In genomic region chr6:34333858-34334257, GRCh38 we compare ENCODE assay signal across 24 cellular contexts. TPM values are rescaled to one million over a fixed set of nuclear protein-coding genes. Genes with fewer than 3 reads are reported as not detected.
DNase-seq lines count a peak whose midpoint lies in the region; ATAC-seq and TF ChIP-seq lines count a peak whose summit lies in the region.
"Had no signal": no experiment of that assay in that cellular context is flagged by ENCODE, and none has a peak within 500 bp of the region (broad histone marks: within the 10 kb centered on the region; RNA-seq: fewer than 3 reads in every experiment).

No MANE protein-coding gene starts in this region.

- H3K4me1 Mint-ChIP-seq in activated T-helper 1 cell treated with anti-CD3 and anti-CD28 coated beads, Interleukin-12 subunit alpha, Interleukin-12 subunit beta, Interleukin-2, Interleukin-4 antibody, amounts not matched to agents 30 ng/mL and 10 ng/mL and 1 ng/mL, durations not matched to agents 14 hours and 24 hours and 36 hours (ENCODE audit: low read depth), result peaks cover 14% of the 10 kb centered on the region

- H3K9me3 ChIP-seq in OCI-LY1 (ENCODE audit: low read length) (no peaks in the 10 kb centered on the region), heart right ventricle (no peaks in the 10 kb centered on the region), psoas muscle (no peaks in the 10 kb centered on the region)
- H3K9me3 ChIP-seq: SJSA1 had no signal

- H3K9me2 ChIP-seq in OCI-LY1 (ENCODE audit: low read depth, low read length), result no peaks in the 10 kb centered on the region

- no peak overlapping the region for H3K27ac Mint-ChIP-seq in activated T-helper 1 cell treated with anti-CD3 and anti-CD28 coated beads, Interleukin-12 subunit alpha, Interleukin-12 subunit beta, Interleukin-2, Interleukin-4 antibody, amounts not matched to agents 30 ng/mL and 10 ng/mL and 1 ng/mL, durations not matched to agents 14 hours and 24 hours and 36 hours
- H3K27ac Mint-ChIP-seq: activated CD8-positive, alpha-beta T cell treated with anti-CD3 and anti-CD28 coated beads for 36 hours; immature natural killer cell; T-cell had no signal

- TF ChIP-seq CTCF in GM06990 (IDR thresholded peaks at IDR 0.05; ENCODE audit: insufficient read depth, low read length, poor library complexity, severe bottlenecking) (no peak), OCI-LY1 (IDR thresholded peaks at IDR 0.05; ENCODE audit: low read length) (no peak), heart right ventricle (IDR thresholded peaks at IDR 0.05) (no peak), psoas muscle (IDR thresholded peaks at IDR 0.05) (no peak)

- H4K20me1 ChIP-seq in OCI-LY1 (ENCODE audit: insufficient read depth, low read length), result no peaks in the 10 kb centered on the region

- H3K4me3 ChIP-seq in GM06990 (replicated peaks; ENCODE audit: low read depth, low read length), result no peak overlapping the region
- H3K4me3 ChIP-seq in OCI-LY1 (ENCODE audit: low read depth, low read length, poor library complexity, severe bottlenecking), result peak overlapping the region; percentile 5
- no peak overlapping the region for H3K4me3 ChIP-seq in heart right ventricle
- H3K4me3 ChIP-seq in psoas muscle, result no peak overlapping the region
- H3K4me3 ChIP-seq: SJSA1, smooth muscle cell had no signal

- H3K4me2 ChIP-seq in OCI-LY1 (ENCODE audit: low read length), result peak overlapping the region; percentile 42; the same call in 1 of the 2 replicates
- H3K4me2 ChIP-seq: smooth muscle cell had no signal

- ATAC-seq in heart right ventricle, result peak; percentile 60 to 96 (median 90)
- ATAC-seq in psoas muscle, result peak; percentile 36 to 66 (median 64)
- no peak for ATAC-seq in HG03521 (IDR thresholded peaks at IDR 0.05; ENCODE audit: unreplicated experiment)
- no peak for ATAC-seq in GM21825 (IDR thresholded peaks at IDR 0.05; ENCODE audit: unreplicated experiment)
- ATAC-seq: activated CD8-positive, alpha-beta T cell treated with anti-CD3 and anti-CD28 coated beads for 36 hours; T-cell had no signal

- no peaks in the 10 kb centered on the region for H3K27me3 Mint-ChIP-seq in activated T-helper 1 cell treated with anti-CD3 and anti-CD28 coated beads, Interleukin-12 subunit alpha, Interleukin-12 subunit beta, Interleukin-2, Interleukin-4 antibody, amounts not matched to agents 30 ng/mL and 10 ng/mL and 1 ng/mL, durations not matched to agents 14 hours and 24 hours and 36 hours (ENCODE audit: insufficient read depth)
- H3K27me3 Mint-ChIP-seq: activated CD8-positive, alpha-beta T cell treated with anti-CD3 and anti-CD28 coated beads for 36 hours; T-cell had no signal

- H3K36me3 ChIP-seq in GM06990 (ENCODE audit: control insufficient read depth, insufficient read depth, low read length) (peaks cover 2% of the 10 kb centered on the region; the same call in 1 of the 2 replicates), OCI-LY1 (ENCODE audit: insufficient read depth, low read length) (peaks cover 21% of the 10 kb centered on the region; the same call in 1 of the 2 replicates), heart right ventricle (peaks cover 0 to 17% (median 0%) of the 10 kb centered on the region in 9 donors), psoas muscle (ENCODE audit: insufficient read depth in 1 of 2, low read depth in 1 of 2) (no peaks in the 10 kb centered on the region)

- H3K4me3 Mint-ChIP-seq in activated T-helper 1 cell treated with anti-CD3 and anti-CD28 coated beads, Interleukin-12 subunit alpha, Interleukin-12 subunit beta, Interleukin-2, Interleukin-4 antibody, amounts not matched to agents 30 ng/mL and 10 ng/mL and 1 ng/mL, durations not matched to agents 14 hours and 24 hours and 36 hours, result no peak overlapping the region
- H3K4me3 Mint-ChIP-seq: activated CD8-positive, alpha-beta T cell treated with anti-CD3 and anti-CD28 coated beads for 36 hours; CD14-positive monocyte; immature natural killer cell; T-cell had no signal

- DNase-seq in GM06990 (ENCODE audit: extremely low read depth, insufficient read length) (peak; percentile 52), heart right ventricle (peak; percentile 70 to 72), psoas muscle (peak in 1 of 2 donors; percentile 55), NCI-H1436 treated with DMSO at 0.1 percent for 48 hours (lab: John Stamatoyannopoulos, UW) (no peak)
- no peak for DNase-seq in activated T-helper 1 cell treated with anti-CD3 and anti-CD28 coated beads, Interleukin-12 subunit alpha, Interleukin-12 subunit beta, Interleukin-2, Interleukin-4 antibody, amounts not matched to agents 30 ng/mL and 10 ng/mL and 1 ng/mL, durations not matched to agents 14 hours and 24 hours and 36 hours (ENCODE audit: low spot score)
- DNase-seq: activated CD4-positive, alpha-beta T cell treated with anti-CD3 and anti-CD28 coated beads for 1 hour; activated CD8-positive, alpha-beta T cell treated with anti-CD3 and anti-CD28 coated beads for 36 hours; activated effector memory CD4-positive, alpha-beta T cell treated with anti-CD3 and anti-CD28 coated beads, Interleukin-2, amount 50 U/mL, for 16 hours; activated T-cell treated with anti-CD3 and anti-CD28 coated beads for 4 hours; GOT3; hippocampal formation; immature natural killer cell; KBM-7; NCI-H146; NCI-H2171 treated with DMSO at 0.1 percent for 48 hours; NCI-H524 treated with DMSO at 0.1 percent for 48 hours; stimulated activated CD4-positive, alpha-beta T cell treated with anti-CD3 and anti-CD28 coated beads, Interleukin-2, amount 100 ng/mL, for 24 hours; T-cell had no signal

- no peaks in the 10 kb centered on the region for H3K27me3 ChIP-seq in GM06990 (replicated peaks; ENCODE audit: control insufficient read depth, insufficient read depth, low read length)
- H3K27me3 ChIP-seq in OCI-LY1 (ENCODE audit: insufficient read depth, low read length), result no peaks in the 10 kb centered on the region
- H3K27me3 ChIP-seq in heart right ventricle, result no peaks in the 10 kb centered on the region
- no peaks in the 10 kb centered on the region for H3K27me3 ChIP-seq in psoas muscle (ENCODE audit: insufficient read depth in 3 of 3, low read length in 2 of 3)
- H3K27me3 ChIP-seq: SJSA1 had no signal

- WGBS in heart right ventricle, 2 donors, result 48 to 70% methylated on average over 6 of the region's 6 CpGs
- 56 to 65% (median 57%) methylated on average over 6 of the region's 6 CpGs for WGBS in psoas muscle, 3 donors

- H3F3A ChIP-seq in OCI-LY1 (ENCODE audit: insufficient read depth, low read length), result no peaks in the 10 kb centered on the region

- no peaks in the 10 kb centered on the region for H3K9me3 Mint-ChIP-seq in activated T-helper 1 cell treated with anti-CD3 and anti-CD28 coated beads, Interleukin-12 subunit alpha, Interleukin-12 subunit beta, Interleukin-2, Interleukin-4 antibody, amounts not matched to agents 30 ng/mL and 10 ng/mL and 1 ng/mL, durations not matched to agents 14 hours and 24 hours and 36 hours
- H3K9me3 Mint-ChIP-seq: activated CD8-positive, alpha-beta T cell treated with anti-CD3 and anti-CD28 coated beads for 36 hours; CD14-positive monocyte; immature natural killer cell; T-cell had no signal

- H2AFZ ChIP-seq in OCI-LY1 (ENCODE audit: low read length), result no peak overlapping the region

- intact Hi-C loops in heart right ventricle (cut with DNase I), result no loop called here
- intact Hi-C loops in psoas muscle (cut with DNase I), result no loop called here
- intact Hi-C loops in activated T-helper 1 cell treated with anti-CD3 and anti-CD28 coated beads, Interleukin-12 subunit alpha, Interleukin-12 subunit beta, Interleukin-2, Interleukin-4 antibody, amounts not matched to agents 30 ng/mL and 10 ng/mL and 1 ng/mL, durations not matched to agents 14 hours and 24 hours and 36 hours (cut with micrococcal nuclease), result no loop called here

- H3K9ac ChIP-seq in OCI-LY1 (ENCODE audit: low read length), result no peak overlapping the region; the same call in 1 of the 2 replicates

- H3K79me2 ChIP-seq in OCI-LY1 (ENCODE audit: insufficient read depth, low read length), result no peaks in the 10 kb centered on the region

- peaks cover 46% of the 10 kb centered on the region for H3K4me1 ChIP-seq in OCI-LY1 (ENCODE audit: insufficient read depth, low read length, severe bottlenecking)
- H3K4me1 ChIP-seq in heart right ventricle, result peaks cover 15 to 74% (median 63%) of the 10 kb centered on the region in 9 donors
- H3K4me1 ChIP-seq in psoas muscle, result peaks cover 52% of the 10 kb centered on the region
- H3K4me1 ChIP-seq: SJSA1 had no signal

- H3K36me3 Mint-ChIP-seq in activated T-helper 1 cell treated with anti-CD3 and anti-CD28 coated beads, Interleukin-12 subunit alpha, Interleukin-12 subunit beta, Interleukin-2, Interleukin-4 antibody, amounts not matched to agents 30 ng/mL and 10 ng/mL and 1 ng/mL, durations not matched to agents 14 hours and 24 hours and 36 hours (ENCODE audit: low read depth), result peaks cover 8% of the 10 kb centered on the region

- H3K27ac ChIP-seq in OCI-LY1 (ENCODE audit: low read depth, low read length, poor library complexity, severe bottlenecking), result peak overlapping the region; percentile 82
- peak overlapping the region; percentile 22 to 81 (median 64) for H3K27ac ChIP-seq in heart right ventricle
- peak overlapping the region; percentile 79 for H3K27ac ChIP-seq in psoas muscle
- H3K27ac ChIP-seq: SJSA1 had no signal

RNA-seq across cellular contexts. Expression of gene NUDT3, which starts 58.6 kb away (rescaled TPM):
- total RNA-seq in heart right ventricle (10 to 100 TPM; 41.9 to 67.1 (median 59.0) TPM), psoas muscle (10 to 100 TPM; 33.3 to 70.5 (median 50.6) TPM)
- polyA plus RNA-seq in heart right ventricle (10 to 100 TPM in 1 of 2 donors, 1 to 10 TPM in 1; 9.3 to 20.9 TPM), psoas muscle (10 to 100 TPM; 10.6 to 19.9 (median 17.9) TPM)
- total RNA-seq in activated T-helper 1 cell treated with anti-CD3 and anti-CD28 coated beads, Interleukin-12 subunit alpha, Interleukin-12 subunit beta, Interleukin-2, Interleukin-4 antibody, amounts not matched to agents 30 ng/mL and 10 ng/mL and 1 ng/mL, durations not matched to agents 14 hours and 24 hours and 36 hours, result 20.0 and 20.8 TPM in 2 replicates

Comparison
In these comparisons a context has a peak if more than half of its experiments do, and no peak if none do; other contexts are left out.
1. DNase-seq: peak in GM06990 (single experiment) and heart right ventricle (2 of 2); none in activated T-helper 1 cell treated with anti-CD3 and anti-CD28 coated beads, Interleukin-12 subunit alpha, Interleukin-12 subunit beta, Interleukin-2, Interleukin-4 antibody, amounts not matched to agents 30 ng/mL and 10 ng/mL and 1 ng/mL, durations not matched to agents 14 hours and 24 hours and 36 hours (single experiment) and NCI-H1436 treated with DMSO at 0.1 percent for 48 hours (single experiment).
2. ATAC-seq: peak in heart right ventricle (8 of 8) and psoas muscle (4 of 4); none in HG03521 (single experiment) and GM21825 (single experiment).
3. Peak in every context shown above with its lines, with median percentiles within 50 percentile points of each other: H3K27ac ChIP-seq.